Comparison of ENCODE assay signal across 8 cellular contexts in the genomic region with DNA sequence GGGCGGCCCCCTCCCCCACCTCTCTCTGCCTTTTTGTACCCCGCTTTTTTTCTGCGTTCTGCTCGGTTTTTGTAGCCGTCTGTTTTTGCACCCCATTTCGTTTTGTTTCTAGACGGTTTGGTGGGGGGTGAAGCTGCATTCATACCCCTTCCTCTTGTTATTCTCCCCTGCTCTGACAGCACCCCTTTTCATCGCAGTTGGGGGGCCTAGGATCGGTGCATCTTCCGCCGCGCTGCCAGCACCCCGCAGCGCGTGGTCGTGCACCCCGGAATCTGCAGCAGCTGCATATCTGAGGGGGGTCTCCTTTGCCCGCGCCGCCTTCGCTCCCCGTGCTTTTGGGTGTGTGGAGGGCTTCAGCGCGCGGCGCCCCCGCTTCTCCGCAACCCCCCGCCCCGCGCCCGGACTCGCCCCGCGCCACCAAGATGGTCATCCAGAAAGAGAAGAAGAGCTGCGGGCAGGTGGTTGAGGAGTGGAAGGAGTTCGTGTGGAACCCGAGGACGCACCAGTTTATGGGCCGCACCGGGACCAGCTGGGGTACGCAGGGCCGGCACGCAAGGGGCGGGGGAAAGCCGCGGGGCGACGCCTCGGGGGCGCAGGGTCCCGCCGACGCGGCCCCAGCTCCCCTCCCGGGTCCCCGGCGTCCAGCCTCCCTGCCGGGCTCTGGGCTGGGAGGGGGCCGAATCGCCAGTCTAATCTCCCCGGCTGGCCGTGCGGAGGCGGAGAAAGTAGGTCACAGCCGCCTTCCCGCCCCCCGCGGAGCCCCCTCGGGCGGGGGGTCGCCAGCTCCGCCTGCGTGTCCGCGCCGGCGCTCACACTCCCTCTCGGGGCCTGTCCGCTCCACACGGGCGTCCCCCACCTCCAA. TPM values are rescaled to one million over a fixed set of nuclear protein-coding genes. Genes with fewer than 3 reads are reported as not detected.
DNase-seq lines count a peak whose midpoint lies in the region; ATAC-seq and TF ChIP-seq lines count a peak whose summit lies in the region.

No MANE protein-coding gene starts in this region.

- H2AFZ ChIP-seq in OCI-LY1 (ENCODE audit: low read length) (no peak overlapping the region), neural cell (ENCODE audit: low read depth, low read length) (peak overlapping the region; percentile 68)

- no peak for TF ChIP-seq EP300 in neural cell (conservative IDR thresholded peaks at IDR 0.05; ENCODE audit: poor library complexity, severe bottlenecking)

- H3K27ac ChIP-seq in OCI-LY1 (ENCODE audit: low read depth, low read length, poor library complexity, severe bottlenecking) (no peak overlapping the region), neural cell (ENCODE audit: low read length) (peak overlapping the region; percentile 68)

- H3K9me3 ChIP-seq in OCI-LY1 (ENCODE audit: low read length) (no peaks in the 10 kb centered on the region), neural cell (ENCODE audit: low read length) (no peaks in the 10 kb centered on the region)

- peaks cover 12% of the 10 kb centered on the region; the same call in 1 of the 2 replicates for H3K27me3 ChIP-seq in OCI-LY1 (ENCODE audit: insufficient read depth, low read length)
- no peaks in the 10 kb centered on the region for H3K27me3 ChIP-seq in neural cell (ENCODE audit: insufficient read depth, low read depth, low read length)

- H3K9me3 Mint-ChIP-seq in CD14-positive monocyte (peaks cover 0 to 23% (median 4%) of the 10 kb centered on the region in 7 donors), endothelial cell (ENCODE audit: unreplicated experiment) (no peaks in the 10 kb centered on the region)

- intact Hi-C loops in CD14-positive monocyte (cut with micrococcal nuclease): no loop called here

- no peaks in the 10 kb centered on the region for H4K20me1 ChIP-seq in OCI-LY1 (ENCODE audit: insufficient read depth, low read length)
- H4K20me1 ChIP-seq in neural cell (ENCODE audit: insufficient read depth): no peaks in the 10 kb centered on the region

- H3K36me3 ChIP-seq in OCI-LY1 (ENCODE audit: insufficient read depth, low read length) (no peaks in the 10 kb centered on the region), neural cell (ENCODE audit: insufficient read depth, low read length) (no peaks in the 10 kb centered on the region)

- H3K36me3 Mint-ChIP-seq in CD14-positive monocyte (peaks cover 7 to 15% of the 10 kb centered on the region in 2 donors), endothelial cell (ENCODE audit: low read depth, unreplicated experiment) (peaks cover 18% of the 10 kb centered on the region)

- peak overlapping the region; percentile 42 for H3K4me2 ChIP-seq in OCI-LY1 (ENCODE audit: low read length)
- peak overlapping the region; percentile 80 for H3K4me2 ChIP-seq in neural cell (ENCODE audit: low read length)

- H3K9me2 ChIP-seq in OCI-LY1 (ENCODE audit: low read depth, low read length): no peaks in the 10 kb centered on the region
- H3K9me2 ChIP-seq in neural cell (ENCODE audit: insufficient read depth, low read length): no peaks in the 10 kb centered on the region

- H3K4me3 Mint-ChIP-seq in CD14-positive monocyte (peak overlapping the region; percentile 80 to 92), endothelial cell (ENCODE audit: unreplicated experiment) (peak overlapping the region; percentile 88)

- no peak for ATAC-seq in HG03442 (IDR thresholded peaks at IDR 0.05; ENCODE audit: unreplicated experiment)
- ATAC-seq in HG02623 (IDR thresholded peaks at IDR 0.05; ENCODE audit: unreplicated experiment): no peak

- no peaks in the 10 kb centered on the region for H3K79me2 ChIP-seq in OCI-LY1 (ENCODE audit: insufficient read depth, low read length)
- H3K79me2 ChIP-seq in neural cell (replicated peaks; ENCODE audit: insufficient read depth, low read length): peaks cover 10% of the 10 kb centered on the region

- H3K27me3 Mint-ChIP-seq in CD14-positive monocyte (ENCODE audit: low read depth in 3 of 3) (peaks cover 44 to 66% (median 52%) of the 10 kb centered on the region in 3 donors), endothelial cell (ENCODE audit: unreplicated experiment) (peaks cover 24% of the 10 kb centered on the region)

- no peak overlapping the region for H3K9ac ChIP-seq in OCI-LY1 (ENCODE audit: low read length)
- H3K9ac ChIP-seq in neural cell (ENCODE audit: low read length): peak overlapping the region; percentile 86

- peaks cover 17% of the 10 kb centered on the region for H3K4me1 ChIP-seq in OCI-LY1 (ENCODE audit: insufficient read depth, low read length, severe bottlenecking)

- H3K27ac Mint-ChIP-seq in CD14-positive monocyte (peak overlapping the region in 1 of 7 donors; percentile 46), endothelial cell (ENCODE audit: unreplicated experiment) (no peak overlapping the region)

- TF ChIP-seq RAD21 in neural cell (conservative IDR thresholded peaks at IDR 0.05): peak; percentile 37

- peaks cover 32% of the 10 kb centered on the region for H3K4me1 Mint-ChIP-seq in CD14-positive monocyte
- H3K4me1 Mint-ChIP-seq in endothelial cell (ENCODE audit: unreplicated experiment): peaks cover 28% of the 10 kb centered on the region

- H3F3A ChIP-seq in OCI-LY1 (ENCODE audit: insufficient read depth, low read length) (no peaks in the 10 kb centered on the region), neural cell (ENCODE audit: insufficient read depth, low read length, poor library complexity, severe bottlenecking) (no peaks in the 10 kb centered on the region)

- H3K4me3 ChIP-seq in OCI-LY1 (ENCODE audit: low read depth, low read length, poor library complexity, severe bottlenecking) (peak overlapping the region; percentile 38), neural cell (ENCODE audit: low read length) (peak overlapping the region; percentile 95)

- TF ChIP-seq CTCF in CD14-positive monocyte (IDR thresholded peaks at IDR 0.05) (no peak), OCI-LY1 (IDR thresholded peaks at IDR 0.05; ENCODE audit: low read length) (no peak), endothelial cell (IDR thresholded peaks at IDR 0.05; ENCODE audit: unreplicated experiment) (no peak), neural cell (IDR thresholded peaks at IDR 0.05; ENCODE audit: poor library complexity, severe bottlenecking) (peak; percentile 46)

- DNase-seq in CD14-positive monocyte (ENCODE audit: low spot score) (no peak), endothelial cell (ENCODE audit: low spot score) (no peak), CD1c-positive myeloid dendritic cell (ENCODE audit: extremely low spot score) (no peak), OCI-M2 (lab: John Stamatoyannopoulos, UW; ENCODE audit: unreplicated experiment) (no peak)

TF ChIP-seq in neural cell, 6 proteins besides CTCF, POLR2A, EP300 and RAD21:
- TF ChIP-seq TAF1 (IDR thresholded peaks at IDR 0.05; ENCODE audit: low read depth): no peak
- peak; percentile 16 for TF ChIP-seq SMC3 (conservative IDR thresholded peaks at IDR 0.05; ENCODE audit: poor library complexity)
- peak; percentile 37 for TF ChIP-seq MXI1 (conservative IDR thresholded peaks at IDR 0.05; ENCODE audit: poor library complexity, severe bottlenecking)

RNA-seq across cellular contexts. Expression of gene ATP1B2, which starts 0.6 kb away (rescaled TPM):
- not detected for polyA plus RNA-seq in CD14-positive monocyte
- 10.4 TPM for total RNA-seq in endothelial cell (ENCODE audit: unreplicated experiment)
- 3.2 and 4.2 TPM in 2 replicates for polyA plus RNA-seq in neural cell
- polyA minus RNA-seq in neural cell: 4.9 and 6.0 TPM in 2 replicates

RNA-seq across cellular contexts. Expression of gene SHBG, which starts 21.4 kb away (rescaled TPM):
- polyA plus RNA-seq in CD14-positive monocyte: under 1 TPM in 1 of 2 donors, not detected in 1; 0.43 TPM
- 0.95 TPM for total RNA-seq in endothelial cell (ENCODE audit: unreplicated experiment)
- 0.90 and 3.2 TPM in 2 replicates for polyA plus RNA-seq in neural cell
- polyA minus RNA-seq in neural cell: 0.81 TPM in 1 of 2 replicates, not detected in the other

RNA-seq across cellular contexts. Expression of gene SAT2, which starts 23.7 kb away (rescaled TPM):
- polyA plus RNA-seq in CD14-positive monocyte: 10 to 100 TPM; 83.4 to 89.8 TPM
- 100 TPM for total RNA-seq in endothelial cell (ENCODE audit: unreplicated experiment)
- 303 and 330 TPM in 2 replicates for polyA plus RNA-seq in neural cell
- polyA minus RNA-seq in neural cell: 44.3 and 48.7 TPM in 2 replicates

RNA-seq across cellular contexts. Expression of gene TP53, which starts 36.0 kb away (rescaled TPM):
- polyA plus RNA-seq in CD14-positive monocyte (10 to 100 TPM; 16.2 to 25.8 TPM), neural cell (13.8 and 14.3 TPM in 2 replicates)
- 95.5 TPM for total RNA-seq in endothelial cell (ENCODE audit: unreplicated experiment)
- 15.3 and 16.3 TPM in 2 replicates for polyA minus RNA-seq in neural cell

RNA-seq across cellular contexts. Expression of gene FXR2, which starts 36.6 kb away (rescaled TPM):
- polyA plus RNA-seq in CD14-positive monocyte (1 to 10 TPM; 6.2 to 9.2 TPM), neural cell (118 and 130 TPM in 2 replicates)
- total RNA-seq in endothelial cell (ENCODE audit: unreplicated experiment): 37.9 TPM
- polyA minus RNA-seq in neural cell: 104 and 127 TPM in 2 replicates
